9 cellular contexts compared by ENCODE assay signal in genomic region chr20:25345721-25346120, GRCh38.
"Had no signal": no experiment of that assay in that cellular context is flagged by ENCODE, and none has a peak within 500 bp of the region (broad histone marks: within the 10 kb centered on the region; RNA-seq: fewer than 3 reads in every experiment).

No MANE protein-coding gene starts in this region.

- H3K27ac ChIP-seq: GM23248, HL-60 had no signal

- ATAC-seq: HCT116, HepG2 had no signal

- FAIRE-seq: HepG2 had no signal

- H3K4me3 ChIP-seq: GM23248, HAP-1 had no signal

- DNase-seq: GM23248, GOT3, H7, HFFc6, KBM-7 had no signal

- H3K9me3 ChIP-seq: HAP-1 had no signal
